ENCODE assay signal across 20 cellular contexts in genomic region chr9:137402752-137403151, GRCh38. TPM values are rescaled to one million over a fixed set of nuclear protein-coding genes. Genes with fewer than 3 reads are reported as not detected.
"Had no signal": no experiment of that assay in that cellular context is flagged by ENCODE, and none has a peak within 500 bp of the region (broad histone marks: within the 10 kb centered on the region; RNA-seq: fewer than 3 reads in every experiment).

No MANE protein-coding gene starts in this region.

- H3K36me3 ChIP-seq: brain microvascular endothelial cell, gastrocnemius medialis, heart left ventricle, left ventricle myocardium inferior, ovary, right lobe of liver, upper lobe of right lung had no signal

- H3K9me3 ChIP-seq: gastrocnemius medialis, heart left ventricle, left ventricle myocardium inferior, ovary, right lobe of liver, upper lobe of right lung had no signal

- DNase-seq: activated CD4-positive, alpha-beta T cell treated with anti-CD3 and anti-CD28 coated beads, Interleukin-2, amount 50 U/mL, for 1 hour; activated CD8-positive, alpha-beta memory T cell treated with anti-CD3 and anti-CD28 coated beads, Interleukin-2, amount 50 U/mL, for 4 hours; activated naive CD4-positive, alpha-beta T cell treated with anti-CD3 and anti-CD28 coated beads, Interleukin-2, amount 50 U/mL, for 16 hours; activated T-cell treated with anti-CD3 and anti-CD28 coated beads, Interleukin-2, amount 50 U/mL, for 4 hours; aorta; brain microvascular endothelial cell; central memory CD4-positive, alpha-beta T cell; gastrocnemius medialis; heart left ventricle; left ventricle myocardium inferior; naive thymus-derived CD4-positive, alpha-beta T cell; ovary; right lobe of liver; stimulated activated naive CD4-positive, alpha-beta T cell; T-cell; upper lobe of right lung had no signal

- H3K27ac ChIP-seq: brain microvascular endothelial cell, gastrocnemius medialis, heart left ventricle, left ventricle myocardium inferior, ovary, right lobe of liver, upper lobe of right lung had no signal

- H3K27ac Mint-ChIP-seq: T-cell had no signal

- H3K4me3 Mint-ChIP-seq: activated T-cell treated with anti-CD3 and anti-CD28 coated beads, Interleukin-2, amount 50 U/mL, for 4 hours; naive thymus-derived CD4-positive, alpha-beta T cell; T-cell had no signal

- H3K27me3 ChIP-seq: brain microvascular endothelial cell, gastrocnemius medialis, ovary, right lobe of liver, upper lobe of right lung had no signal

- ATAC-seq: activated CD4-positive, CD25-positive, alpha-beta regulatory T cell treated with anti-CD3 and anti-CD28 coated beads, Interleukin-2, amount 50 U/mL, for 24 hours; activated T-cell treated with anti-CD3 and anti-CD28 coated beads, Interleukin-2, amount 50 U/mL, for 4 hours; esophagus mucosa; gastrocnemius medialis; heart left ventricle; naive thymus-derived CD4-positive, alpha-beta T cell; right lobe of liver; T-cell; upper lobe of right lung had no signal

- H3K4me3 ChIP-seq: gastrocnemius medialis, heart left ventricle, left ventricle myocardium inferior, ovary, right lobe of liver, upper lobe of right lung had no signal

- H3K9me3 Mint-ChIP-seq: activated T-cell treated with anti-CD3 and anti-CD28 coated beads, Interleukin-2, amount 50 U/mL, for 4 hours; T-cell had no signal

RNA-seq across cellular contexts. Expression of gene ENTPD8, which starts 38.4 kb away (rescaled TPM):
- total RNA-seq: activated T-cell treated with anti-CD3 and anti-CD28 coated beads, Interleukin-2, amount 50 U/mL, for 4 hours; aorta; esophagus mucosa; heart left ventricle; kidney epithelial cell; left ventricle myocardium inferior; mononuclear cell; naive thymus-derived CD4-positive, alpha-beta T cell; T-cell; upper lobe of right lung had no signal
- polyA plus RNA-seq: heart left ventricle; naive thymus-derived CD4-positive, alpha-beta T cell had no signal
